ENCODE assay signal across 1 cellular context in genomic region chr3:72990701-72991395, GRCh38.
TF ChIP-seq lines count a peak whose summit lies in the region.

No MANE protein-coding gene starts in this region.

TF ChIP-seq in neural cell, 6 proteins besides CTCF, POLR2A, EP300 and RAD21 (continued from another document):
- TF ChIP-seq REST (IDR thresholded peaks at IDR 0.05; ENCODE audit: borderline replicate concordance) (no peak), SMC3 (conservative IDR thresholded peaks at IDR 0.05; ENCODE audit: poor library complexity) (no peak), TAF1 (IDR thresholded peaks at IDR 0.05; ENCODE audit: low read depth) (no peak)
